22 cellular contexts compared by ENCODE assay signal in the genomic region with DNA sequence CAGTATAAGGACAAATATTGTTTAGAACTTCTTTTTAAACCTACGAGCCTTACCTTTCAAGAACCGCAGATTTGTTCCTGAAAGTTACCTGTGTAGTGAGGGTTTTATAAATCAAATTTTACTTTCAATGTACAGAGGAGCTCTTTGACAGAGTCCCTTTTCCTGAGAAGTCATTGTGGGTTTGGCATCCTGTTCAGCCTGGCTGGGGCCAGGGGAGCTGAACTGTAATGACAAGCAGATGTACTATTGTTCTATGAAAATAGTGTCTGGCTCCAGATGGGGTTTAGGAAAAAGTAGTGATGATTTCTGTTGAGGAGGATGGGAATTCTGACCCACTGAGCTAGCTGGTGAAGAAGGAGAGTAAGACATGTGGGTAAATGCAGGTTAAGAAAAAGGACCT.
DNase-seq lines count a peak whose midpoint lies in the region; ATAC-seq and TF ChIP-seq lines count a peak whose summit lies in the region.
"Had no signal": no experiment of that assay in that cellular context is flagged by ENCODE, and none has a peak within 500 bp of the region (broad histone marks: within the 10 kb centered on the region; RNA-seq: fewer than 3 reads in every experiment).

No MANE protein-coding gene starts in this region.

- no peaks in the 10 kb centered on the region for H3K27me3 ChIP-seq in MG63
- H3K27me3 ChIP-seq: ovary, sigmoid colon had no signal

- H3K27me3 Mint-ChIP-seq in chondrocyte (ENCODE audit: low read depth) (no peaks in the 10 kb centered on the region), mesothelial cell of epicardium (ENCODE audit: low read depth) (no peaks in the 10 kb centered on the region)
- H3K27me3 Mint-ChIP-seq: activated naive CD8-positive, alpha-beta T cell treated with anti-CD3 and anti-CD28 coated beads for 36 hours; T-cell had no signal

- peaks cover 17% of the 10 kb centered on the region for H3K4me1 Mint-ChIP-seq in chondrocyte (ENCODE audit: low read depth)
- H3K4me1 Mint-ChIP-seq in mesothelial cell of epicardium = peaks cover 3% of the 10 kb centered on the region
- H3K4me1 Mint-ChIP-seq: activated naive CD8-positive, alpha-beta T cell treated with anti-CD3 and anti-CD28 coated beads for 36 hours; B cell; GM23338; T-cell; WTC11 had no signal

- ATAC-seq in HG03520 (IDR thresholded peaks at IDR 0.05; ENCODE audit: unreplicated experiment) = no peak
- ATAC-seq: effector memory CD8-positive, alpha-beta T cell; GM23338; left lobe of liver; T-cell; WTC11 had no signal

- DNase-seq in COR-L47 (lab: John Stamatoyannopoulos, UW) (peak; percentile 10), MG63 (peak; percentile 2), chondrocyte (ENCODE audit: low spot score) (no peak), mesothelial cell of epicardium (ENCODE audit: low spot score in 2 of 2, unreplicated experiment in 2 of 2) (no peak), Ammon's horn (ENCODE audit: low spot score) (no peak), NCI-H2107 treated with DMSO at 0.1 percent for 48 hours (lab: John Stamatoyannopoulos, UW; ENCODE audit: unreplicated experiment) (no peak), putamen (ENCODE audit: low spot score) (no peak)
- DNase-seq: activated CD8-positive, alpha-beta memory T cell treated with anti-CD3 and anti-CD28 coated beads for 24 hours; activated naive CD8-positive, alpha-beta T cell treated with anti-CD3 and anti-CD28 coated beads for 36 hours; effector memory CD8-positive, alpha-beta T cell; MV-4-11; NCI-H2029 treated with DMSO at 0.1 percent for 48 hours; NCI-H774; ovary; sigmoid colon; T-cell had no signal

- no peaks in the 10 kb centered on the region for H3K36me3 ChIP-seq in MG63
- H3K36me3 ChIP-seq: ovary, sigmoid colon had no signal

- no peak overlapping the region for H3K4me3 ChIP-seq in MG63
- H3K4me3 ChIP-seq: GM23338, ovary, sigmoid colon had no signal

- H3K4me3 Mint-ChIP-seq in chondrocyte (ENCODE audit: unreplicated experiment) (no peak overlapping the region), mesothelial cell of epicardium (no peak overlapping the region)
- H3K4me3 Mint-ChIP-seq: activated naive CD8-positive, alpha-beta T cell treated with anti-CD3 and anti-CD28 coated beads for 36 hours; activated T-helper 1 cell treated with anti-CD3 and anti-CD28 coated beads, Interleukin-12 subunit alpha, Interleukin-12 subunit beta, Interleukin-2, Interleukin-4 antibody, amounts not matched to agents 30 ng/mL and 10 ng/mL and 1 ng/mL, durations not matched to agents 14 hours and 24 hours and 36 hours; B cell; effector memory CD8-positive, alpha-beta T cell; GM23338; T-cell; WTC11 had no signal

- H3K36me3 Mint-ChIP-seq in chondrocyte (ENCODE audit: low read depth) = peaks cover 6% of the 10 kb centered on the region
- H3K36me3 Mint-ChIP-seq in mesothelial cell of epicardium = peaks cover 6% of the 10 kb centered on the region

- H3K9me3 ChIP-seq in MG63 = no peaks in the 10 kb centered on the region
- H3K9me3 ChIP-seq: ovary had no signal

- H3K27ac Mint-ChIP-seq in chondrocyte (ENCODE audit: unreplicated experiment) (peak overlapping the region; percentile 47), mesothelial cell of epicardium (peak overlapping the region; percentile 52)
- H3K27ac Mint-ChIP-seq: activated naive CD8-positive, alpha-beta T cell treated with anti-CD3 and anti-CD28 coated beads for 36 hours; activated T-helper 1 cell treated with anti-CD3 and anti-CD28 coated beads, Interleukin-12 subunit alpha, Interleukin-12 subunit beta, Interleukin-2, Interleukin-4 antibody, amounts not matched to agents 30 ng/mL and 10 ng/mL and 1 ng/mL, durations not matched to agents 14 hours and 24 hours and 36 hours; B cell; effector memory CD8-positive, alpha-beta T cell; GM23338; T-cell; WTC11 had no signal

- H3K9me3 Mint-ChIP-seq in chondrocyte (ENCODE audit: low read depth) (peaks cover 6% of the 10 kb centered on the region), mesothelial cell of epicardium (peaks cover 23% of the 10 kb centered on the region)
- H3K9me3 Mint-ChIP-seq: activated naive CD8-positive, alpha-beta T cell treated with anti-CD3 and anti-CD28 coated beads for 36 hours; activated T-helper 1 cell treated with anti-CD3 and anti-CD28 coated beads, Interleukin-12 subunit alpha, Interleukin-12 subunit beta, Interleukin-2, Interleukin-4 antibody, amounts not matched to agents 30 ng/mL and 10 ng/mL and 1 ng/mL, durations not matched to agents 14 hours and 24 hours and 36 hours; T-cell had no signal

- TF ChIP-seq CTCF in chondrocyte (IDR thresholded peaks at IDR 0.05) (no peak), mesothelial cell of epicardium (IDR thresholded peaks at IDR 0.05; ENCODE audit: unreplicated experiment) (no peak)

Comparison
In these comparisons a context has a peak if more than half of its experiments do, and no peak if none do; other contexts are left out.
1. DNase-seq: peak in COR-L47 (single experiment) and MG63 (single experiment); none in chondrocyte (single experiment), mesothelial cell of epicardium (0 of 2), Ammon's horn (single experiment), NCI-H2107 treated with DMSO at 0.1 percent for 48 hours (single experiment) and putamen (single experiment).